Comparison of ENCODE assay signal across 15 cellular contexts in the genomic region with DNA sequence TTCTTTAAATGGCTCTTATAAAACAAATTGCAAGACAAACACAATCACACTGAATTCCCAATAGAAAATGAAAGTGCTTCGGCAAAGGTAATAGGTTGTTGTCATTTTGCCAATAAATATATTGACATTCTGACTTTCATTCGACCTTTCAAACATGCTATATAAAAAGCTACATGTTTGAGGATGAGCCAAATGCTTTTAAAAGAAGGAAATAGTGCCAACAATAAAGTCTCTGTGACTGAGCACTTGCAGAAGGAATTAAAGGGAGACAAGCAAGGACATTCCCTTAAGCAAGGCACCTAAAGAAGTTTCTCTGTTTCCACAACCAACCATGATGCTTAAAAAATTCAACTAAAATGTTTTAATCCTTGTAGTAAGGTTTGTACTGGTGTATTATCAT.
A peak's percentile ranks its signal among the peaks of the same experiment; 100 is the strongest.
DNase-seq lines count a peak whose midpoint lies in the region; ATAC-seq and TF ChIP-seq lines count a peak whose summit lies in the region.
"Had no signal": no experiment of that assay in that cellular context is flagged by ENCODE, and none has a peak within 500 bp of the region (broad histone marks: within the 10 kb centered on the region; RNA-seq: fewer than 3 reads in every experiment).

No MANE protein-coding gene starts in this region.

- peak overlapping the region; percentile 17; the same call in 1 of the 2 replicates for H2AFZ ChIP-seq in PC-3 (ENCODE audit: low read length)
- H2AFZ ChIP-seq in fibroblast of lung (ENCODE audit: low read length), result peak overlapping the region; percentile 58

- H4K20me1 ChIP-seq in PC-3 (ENCODE audit: low read length) (no peaks in the 10 kb centered on the region), fibroblast of lung (ENCODE audit: control insufficient read depth, extremely low read depth, insufficient read depth, low read length) (no peaks in the 10 kb centered on the region)

- no peak overlapping the region for H3K27ac ChIP-seq in PC-3 (ENCODE audit: low read length)
- H3K27ac ChIP-seq in fibroblast of lung (ENCODE audit: insufficient read depth, low read length), result no peak overlapping the region
- no peak overlapping the region for H3K27ac ChIP-seq in thoracic aorta
- H3K27ac ChIP-seq: HL-60, neutrophil had no signal

- H3K4me3 ChIP-seq in PC-3 (ENCODE audit: low read length) (peak overlapping the region; percentile 53), fibroblast of lung (replicated peaks in 1 of 4; ENCODE audit: control extremely low read depth in 1 of 4, insufficient read depth in 1 of 4, low read depth in 3 of 4, low read length in 4 of 4) (peak overlapping the region; percentile 8 to 30 (median 16)), thoracic aorta (peak overlapping the region; percentile 49)
- H3K4me3 ChIP-seq: skin epidermis had no signal

- H3K79me2 ChIP-seq in PC-3 (ENCODE audit: low read length) (no peaks in the 10 kb centered on the region), fibroblast of lung (ENCODE audit: control insufficient read depth, insufficient read depth, low read length) (no peaks in the 10 kb centered on the region)

- no peaks in the 10 kb centered on the region for H3K9me3 ChIP-seq in PC-3 (ENCODE audit: low read length)
- no peaks in the 10 kb centered on the region for H3K9me3 ChIP-seq in fibroblast of lung (ENCODE audit: control insufficient read depth, insufficient read depth, low read depth, low read length)
- H3K9me3 ChIP-seq in thoracic aorta, result no peaks in the 10 kb centered on the region
- H3K9me3 ChIP-seq: neutrophil had no signal

- H3K4me2 ChIP-seq in PC-3 (ENCODE audit: low read length) (peak overlapping the region; percentile 77), fibroblast of lung (ENCODE audit: extremely low read depth, insufficient read depth, low read length) (peak overlapping the region; percentile 97)

- H3K27me3 ChIP-seq in PC-3 (ENCODE audit: low read length), result no peaks in the 10 kb centered on the region
- H3K27me3 ChIP-seq in fibroblast of lung (ENCODE audit: control insufficient read depth, insufficient read depth, low read length), result no peaks in the 10 kb centered on the region
- H3K27me3 ChIP-seq in thoracic aorta (replicated peaks; ENCODE audit: insufficient read depth), result no peaks in the 10 kb centered on the region
- H3K27me3 ChIP-seq: neutrophil had no signal

- ATAC-seq in PC-3, result 0 out of 2 replicates have a peak, but pooled peaks have one; percentile 27
- ATAC-seq in thoracic aorta (ENCODE audit: insufficient number of reproducible peaks, low FRiP score, low read depth), result no peak
- no peak for ATAC-seq in natural killer cell treated with Interleukin-12 subunit alpha and Interleukin-12 subunit beta and Interleukin-15 and Interleukin-18, amount 100 ng/mL, for 72 hours
- no peak for ATAC-seq in activated T-cell treated with anti-CD3 and anti-CD28 coated beads, Interleukin-2, amount 50 U/mL, for 72 hours (replicated peaks in 1 of 2)
- ATAC-seq: stimulated activated naive CD8-positive, alpha-beta T cell treated with anti-CD3 and anti-CD28 coated beads, Interleukin-15, amount 100 ng/mL, for 72 hours had no signal

- H3K9ac ChIP-seq in PC-3 (ENCODE audit: low read length) (no peak overlapping the region), fibroblast of lung (ENCODE audit: insufficient read depth, low read length) (no peak overlapping the region)

- H3K36me3 Mint-ChIP-seq in natural killer cell treated with Interleukin-12 subunit alpha and Interleukin-12 subunit beta and Interleukin-15 and Interleukin-18, amount 100 ng/mL, for 72 hours, result no peaks in the 10 kb centered on the region
- H3K36me3 Mint-ChIP-seq in activated T-cell treated with anti-CD3 and anti-CD28 coated beads, Interleukin-2, amount 50 U/mL, for 72 hours (ENCODE audit: insufficient read depth in 2 of 2), result no peaks in the 10 kb centered on the region

- H3K9me3 Mint-ChIP-seq in natural killer cell treated with Interleukin-12 subunit alpha and Interleukin-12 subunit beta and Interleukin-15 and Interleukin-18, amount 100 ng/mL, for 72 hours, result peaks cover 8% of the 10 kb centered on the region
- H3K9me3 Mint-ChIP-seq in activated T-cell treated with anti-CD3 and anti-CD28 coated beads, Interleukin-2, amount 50 U/mL, for 72 hours, result peaks cover 0 to 5% of the 10 kb centered on the region in 2 donors
- H3K9me3 Mint-ChIP-seq: activated CD4-positive, alpha-beta T cell treated with anti-CD3 and anti-CD28 coated beads, Interleukin-2, amount 10 ng/mL, durations not matched to agents 7 days and 5 days; activated T-helper 1 cell treated with anti-CD3 and anti-CD28 coated beads, Interleukin-12 subunit alpha, Interleukin-12 subunit beta, Interleukin-2, Interleukin-4 antibody, amounts not matched to agents 30 ng/mL and 10 ng/mL and 1 ng/mL, durations not matched to agents 14 hours and 24 hours and 36 hours; stimulated activated naive CD8-positive, alpha-beta T cell treated with anti-CD3 and anti-CD28 coated beads, Interleukin-15, amount 100 ng/mL, for 72 hours had no signal

- no peaks in the 10 kb centered on the region for H3K9me2 ChIP-seq in PC-3 (replicated peaks; ENCODE audit: low read length)

- H3K27me3 Mint-ChIP-seq in natural killer cell treated with Interleukin-12 subunit alpha and Interleukin-12 subunit beta and Interleukin-15 and Interleukin-18, amount 100 ng/mL, for 72 hours, result no peaks in the 10 kb centered on the region
- no peaks in the 10 kb centered on the region for H3K27me3 Mint-ChIP-seq in activated T-cell treated with anti-CD3 and anti-CD28 coated beads, Interleukin-2, amount 50 U/mL, for 72 hours (ENCODE audit: low read depth)
- H3K27me3 Mint-ChIP-seq: activated CD4-positive, alpha-beta T cell treated with anti-CD3 and anti-CD28 coated beads, Interleukin-2, amount 10 ng/mL, durations not matched to agents 7 days and 5 days; stimulated activated naive CD8-positive, alpha-beta T cell treated with anti-CD3 and anti-CD28 coated beads, Interleukin-15, amount 100 ng/mL, for 72 hours had no signal

- TF ChIP-seq CTCF in PC-3 (conservative IDR thresholded peaks at IDR 0.05; ENCODE audit: low read depth, low read length), result no peak
- TF ChIP-seq CTCF in fibroblast of lung (conservative IDR thresholded peaks at IDR 0.05 in 1 of 2, IDR thresholded peaks at IDR 0.05 in 1 of 2; ENCODE audit: low read depth in 1 of 2, low read length in 2 of 2), result no peak
- no peak for TF ChIP-seq CTCF in thoracic aorta (IDR thresholded peaks at IDR 0.05)

- no peak overlapping the region for H3K4me3 Mint-ChIP-seq in natural killer cell treated with Interleukin-12 subunit alpha and Interleukin-12 subunit beta and Interleukin-15 and Interleukin-18, amount 100 ng/mL, for 72 hours
- H3K4me3 Mint-ChIP-seq in activated T-cell treated with anti-CD3 and anti-CD28 coated beads, Interleukin-2, amount 50 U/mL, for 72 hours, result no peak overlapping the region
- H3K4me3 Mint-ChIP-seq: activated CD4-positive, alpha-beta T cell treated with anti-CD3 and anti-CD28 coated beads, Interleukin-2, amount 10 ng/mL, durations not matched to agents 7 days and 5 days; activated T-helper 1 cell treated with anti-CD3 and anti-CD28 coated beads, Interleukin-12 subunit alpha, Interleukin-12 subunit beta, Interleukin-2, Interleukin-4 antibody, amounts not matched to agents 30 ng/mL and 10 ng/mL and 1 ng/mL, durations not matched to agents 14 hours and 24 hours and 36 hours; stimulated activated naive CD8-positive, alpha-beta T cell treated with anti-CD3 and anti-CD28 coated beads, Interleukin-15, amount 100 ng/mL, for 72 hours had no signal

- H3K27ac Mint-ChIP-seq in natural killer cell treated with Interleukin-12 subunit alpha and Interleukin-12 subunit beta and Interleukin-15 and Interleukin-18, amount 100 ng/mL, for 72 hours, result no peak overlapping the region
- H3K27ac Mint-ChIP-seq in activated T-cell treated with anti-CD3 and anti-CD28 coated beads, Interleukin-2, amount 50 U/mL, for 72 hours, result no peak overlapping the region
- H3K27ac Mint-ChIP-seq: activated CD4-positive, alpha-beta T cell treated with anti-CD3 and anti-CD28 coated beads, Interleukin-2, amount 10 ng/mL, durations not matched to agents 7 days and 5 days; activated T-helper 1 cell treated with anti-CD3 and anti-CD28 coated beads, Interleukin-12 subunit alpha, Interleukin-12 subunit beta, Interleukin-2, Interleukin-4 antibody, amounts not matched to agents 30 ng/mL and 10 ng/mL and 1 ng/mL, durations not matched to agents 14 hours and 24 hours and 36 hours; stimulated activated naive CD8-positive, alpha-beta T cell treated with anti-CD3 and anti-CD28 coated beads, Interleukin-15, amount 100 ng/mL, for 72 hours had no signal

- H3F3A ChIP-seq in PC-3 (ENCODE audit: low read length, unreplicated experiment), result no peaks in the 10 kb centered on the region

- POLR2A ChIA-PET in PC-3 (lab: Charles Lee; ENCODE audit: unreplicated experiment), result no interaction called here

- DNase-seq in NCI-H1105 treated with DMSO at 0.1 percent for 48 hours (lab: John Stamatoyannopoulos, UW) (peak; percentile 54), NCI-H1105 (lab: John Stamatoyannopoulos, UW) (no peak), PC-3 (peak; percentile 25), fibroblast of lung (ENCODE audit: low read depth in 2 of 2) (no peak), thoracic aorta (ENCODE audit: low spot score) (no peak)
- no peak for DNase-seq in central memory CD4-positive, alpha-beta T cell
- no peak for DNase-seq in natural killer cell treated with Interleukin-12 subunit alpha and Interleukin-12 subunit beta and Interleukin-15 and Interleukin-18, amount 100 ng/mL, for 72 hours (ENCODE audit: low spot score)
- DNase-seq in activated T-cell treated with anti-CD3 and anti-CD28 coated beads, Interleukin-2, amount 50 U/mL, for 72 hours, result no peak
- DNase-seq: activated CD4-positive, alpha-beta T cell treated with anti-CD3 and anti-CD28 coated beads, Interleukin-2, amount 10 ng/mL, durations not matched to agents 7 days and 5 days; HCEC 1CT; stimulated activated naive CD8-positive, alpha-beta T cell treated with anti-CD3 and anti-CD28 coated beads, Interleukin-15, amount 100 ng/mL, for 72 hours had no signal

- no peaks in the 10 kb centered on the region for H3K4me1 Mint-ChIP-seq in natural killer cell treated with Interleukin-12 subunit alpha and Interleukin-12 subunit beta and Interleukin-15 and Interleukin-18, amount 100 ng/mL, for 72 hours (ENCODE audit: low read depth in 2 of 2)
- no peaks in the 10 kb centered on the region for H3K4me1 Mint-ChIP-seq in activated T-cell treated with anti-CD3 and anti-CD28 coated beads, Interleukin-2, amount 50 U/mL, for 72 hours (ENCODE audit: low read depth)
- H3K4me1 Mint-ChIP-seq: activated CD4-positive, alpha-beta T cell treated with anti-CD3 and anti-CD28 coated beads, Interleukin-2, amount 10 ng/mL, durations not matched to agents 7 days and 5 days; stimulated activated naive CD8-positive, alpha-beta T cell treated with anti-CD3 and anti-CD28 coated beads, Interleukin-15, amount 100 ng/mL, for 72 hours had no signal

- H3K36me3 ChIP-seq in PC-3 (ENCODE audit: low read depth, low read length) (no peaks in the 10 kb centered on the region), fibroblast of lung (ENCODE audit: control insufficient read depth, insufficient read depth, low read length) (no peaks in the 10 kb centered on the region), thoracic aorta (no peaks in the 10 kb centered on the region)
- H3K36me3 ChIP-seq: neutrophil had no signal

- CTCF ChIA-PET in PC-3 (lab: Charles Lee), result no interaction called here

- intact Hi-C loops in PC-3 (cut with micrococcal nuclease), result loop anchor here (5.0 kb wide), 5 partner anchors 54 to 391 kb away; a partner anchor contains a TSS

- H3K4me1 ChIP-seq in PC-3 (ENCODE audit: insufficient read depth, low read length) (peaks cover 43% of the 10 kb centered on the region), fibroblast of lung (ENCODE audit: control insufficient read depth, extremely low read depth, insufficient read depth, low read length) (no peaks in the 10 kb centered on the region), thoracic aorta (ENCODE audit: control insufficient read depth in 1 of 2, low read depth in 2 of 2) (peaks cover 0 to 13% of the 10 kb centered on the region in 2 donors)

- no TSS peak for BruUV-seq in PC-3 (replicated peaks; lab: Mats Ljungman, UMichigan)

Comparison
In these comparisons a context has a peak if more than half of its experiments do, and no peak if none do; other contexts are left out.
1. DNase-seq: peak in NCI-H1105 treated with DMSO at 0.1 percent for 48 hours (single experiment) and PC-3 (single experiment); none in NCI-H1105 (single experiment), fibroblast of lung (0 of 2), thoracic aorta (single experiment), central memory CD4-positive, alpha-beta T cell (single experiment), natural killer cell treated with Interleukin-12 subunit alpha and Interleukin-12 subunit beta and Interleukin-15 and Interleukin-18, amount 100 ng/mL, for 72 hours (single experiment) and activated T-cell treated with anti-CD3 and anti-CD28 coated beads, Interleukin-2, amount 50 U/mL, for 72 hours (0 of 2).
2. Peak in every context shown above with its lines, with median percentiles within 50 percentile points of each other: H3K4me3 ChIP-seq.